In the genomic region with DNA sequence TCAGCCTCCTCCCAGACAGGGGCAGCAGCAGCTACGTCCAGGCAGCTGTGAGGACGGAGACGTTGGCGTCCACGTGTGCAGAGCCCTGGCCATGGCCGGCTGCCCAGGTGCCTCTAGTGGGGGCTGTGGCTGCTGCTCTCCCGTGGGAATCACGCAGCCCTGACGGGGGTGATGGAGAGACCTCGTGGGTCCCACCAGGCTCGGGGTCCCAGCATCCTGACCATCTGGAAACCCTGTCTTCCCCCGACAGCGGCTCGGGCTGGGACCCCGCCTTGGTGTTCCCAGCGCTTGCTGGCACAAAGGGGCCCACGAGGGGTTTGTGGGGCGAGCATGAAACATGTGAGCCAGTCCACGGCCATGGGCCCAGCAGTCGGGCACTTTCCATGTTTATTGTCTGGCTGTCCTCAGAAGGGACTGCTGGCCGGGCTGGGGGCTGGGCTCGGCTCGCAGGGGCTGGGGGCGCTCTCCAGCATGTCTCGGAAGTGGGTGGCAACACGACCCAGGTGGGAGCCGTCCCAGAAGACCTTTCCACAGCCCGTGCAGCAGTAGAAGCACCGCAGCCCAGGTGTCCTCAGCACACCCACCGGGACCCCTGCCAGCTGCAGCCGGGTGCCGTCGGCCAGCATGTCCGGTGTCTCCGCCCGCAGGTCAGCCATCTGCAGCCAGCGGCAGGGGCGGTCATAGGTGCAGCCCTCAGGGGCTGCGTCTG, we compare ENCODE assay signal across 1 cellular context.
A peak's percentile ranks its signal among the peaks of the same experiment; 100 is the strongest.
TF ChIP-seq lines count a peak whose summit lies in the region.

No MANE protein-coding gene starts in this region.

TF ChIP-seq in K562, 482 proteins besides CTCF, POLR2A, EP300 and RAD21:
- TF ChIP-seq DNMT1 (IDR thresholded peaks at IDR 0.05) (no peak), HOXB6 (CRISPR knock-in tag; IDR thresholded peaks at IDR 0.05; ENCODE audit: borderline replicate concordance) (no peak), HMGN3 (IDR thresholded peaks at IDR 0.05; ENCODE audit: borderline replicate concordance, extremely low read depth, insufficient read length, low read depth, low read length) (peak; percentile 18), ZNF584 (CRISPR knock-in tag; IDR thresholded peaks at IDR 0.05; ENCODE audit: low read depth) (no peak), PHB2 (IDR thresholded peaks at IDR 0.05; ENCODE audit: low read depth) (no peak), MTA2 (IDR thresholded peaks at IDR 0.05; ENCODE audit: low read depth) (no peak)
- TF ChIP-seq, protein P1, sequence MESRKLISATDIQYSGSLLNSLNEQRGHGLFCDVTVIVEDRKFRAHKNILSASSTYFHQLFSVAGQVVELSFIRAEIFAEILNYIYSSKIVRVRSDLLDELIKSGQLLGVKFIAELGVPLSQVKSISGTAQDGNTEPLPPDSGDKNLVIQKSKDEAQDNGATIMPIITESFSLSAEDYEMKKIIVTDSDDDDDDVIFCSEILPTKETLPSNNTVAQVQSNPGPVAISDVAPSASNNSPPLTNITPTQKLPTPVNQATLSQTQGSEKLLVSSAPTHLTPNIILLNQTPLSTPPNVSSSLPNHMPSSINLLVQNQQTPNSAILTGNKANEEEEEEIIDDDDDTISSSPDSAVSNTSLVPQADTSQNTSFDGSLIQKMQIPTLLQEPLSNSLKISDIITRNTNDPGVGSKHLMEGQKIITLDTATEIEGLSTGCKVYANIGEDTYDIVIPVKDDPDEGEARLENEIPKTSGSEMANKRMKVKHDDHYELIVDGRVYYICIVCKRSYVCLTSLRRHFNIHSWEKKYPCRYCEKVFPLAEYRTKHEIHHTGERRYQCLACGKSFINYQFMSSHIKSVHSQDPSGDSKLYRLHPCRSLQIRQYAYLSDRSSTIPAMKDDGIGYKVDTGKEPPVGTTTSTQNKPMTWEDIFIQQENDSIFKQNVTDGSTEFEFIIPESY (CRISPR knock-in tag; IDR thresholded peaks at IDR 0.05): 0 out of 2 replicates have a peak, but pooled peaks have one; percentile 1
- TF ChIP-seq, protein P2, sequence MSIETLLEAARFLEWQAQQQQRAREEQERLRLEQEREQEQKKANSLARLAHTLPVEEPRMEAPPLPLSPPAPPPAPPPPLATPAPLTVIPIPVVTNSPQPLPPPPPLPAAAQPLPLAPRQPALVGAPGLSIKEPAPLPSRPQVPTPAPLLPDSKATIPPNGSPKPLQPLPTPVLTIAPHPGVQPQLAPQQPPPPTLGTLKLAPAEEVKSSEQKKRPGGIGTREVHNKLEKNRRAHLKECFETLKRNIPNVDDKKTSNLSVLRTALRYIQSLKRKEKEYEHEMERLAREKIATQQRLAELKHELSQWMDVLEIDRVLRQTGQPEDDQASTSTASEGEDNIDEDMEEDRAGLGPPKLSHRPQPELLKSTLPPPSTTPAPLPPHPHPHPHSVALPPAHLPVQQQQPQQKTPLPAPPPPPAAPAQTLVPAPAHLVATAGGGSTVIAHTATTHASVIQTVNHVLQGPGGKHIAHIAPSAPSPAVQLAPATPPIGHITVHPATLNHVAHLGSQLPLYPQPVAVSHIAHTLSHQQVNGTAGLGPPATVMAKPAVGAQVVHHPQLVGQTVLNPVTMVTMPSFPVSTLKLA (conservative IDR thresholded peaks at IDR 0.05): no peak
- TF ChIP-seq, protein P3, sequence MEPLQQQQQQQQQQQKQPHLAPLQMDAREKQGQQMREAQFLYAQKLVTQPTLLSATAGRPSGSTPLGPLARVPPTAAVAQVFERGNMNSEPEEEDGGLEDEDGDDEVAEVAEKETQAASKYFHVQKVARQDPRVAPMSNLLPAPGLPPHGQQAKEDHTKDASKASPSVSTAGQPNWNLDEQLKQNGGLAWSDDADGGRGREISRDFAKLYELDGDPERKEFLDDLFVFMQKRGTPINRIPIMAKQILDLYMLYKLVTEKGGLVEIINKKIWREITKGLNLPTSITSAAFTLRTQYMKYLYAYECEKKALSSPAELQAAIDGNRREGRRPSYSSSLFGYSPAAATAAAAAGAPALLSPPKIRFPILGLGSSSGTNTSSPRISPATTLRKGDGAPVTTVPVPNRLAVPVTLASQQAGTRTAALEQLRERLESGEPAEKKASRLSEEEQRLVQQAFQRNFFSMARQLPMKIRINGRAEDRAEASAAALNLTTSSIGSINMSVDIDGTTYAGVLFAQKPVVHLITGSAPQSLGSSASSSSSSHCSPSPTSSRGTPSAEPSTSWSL (CRISPR knock-in tag; IDR thresholded peaks at IDR 0.05; ENCODE audit: borderline replicate concordance): no peak
- TF ChIP-seq, protein P4, sequence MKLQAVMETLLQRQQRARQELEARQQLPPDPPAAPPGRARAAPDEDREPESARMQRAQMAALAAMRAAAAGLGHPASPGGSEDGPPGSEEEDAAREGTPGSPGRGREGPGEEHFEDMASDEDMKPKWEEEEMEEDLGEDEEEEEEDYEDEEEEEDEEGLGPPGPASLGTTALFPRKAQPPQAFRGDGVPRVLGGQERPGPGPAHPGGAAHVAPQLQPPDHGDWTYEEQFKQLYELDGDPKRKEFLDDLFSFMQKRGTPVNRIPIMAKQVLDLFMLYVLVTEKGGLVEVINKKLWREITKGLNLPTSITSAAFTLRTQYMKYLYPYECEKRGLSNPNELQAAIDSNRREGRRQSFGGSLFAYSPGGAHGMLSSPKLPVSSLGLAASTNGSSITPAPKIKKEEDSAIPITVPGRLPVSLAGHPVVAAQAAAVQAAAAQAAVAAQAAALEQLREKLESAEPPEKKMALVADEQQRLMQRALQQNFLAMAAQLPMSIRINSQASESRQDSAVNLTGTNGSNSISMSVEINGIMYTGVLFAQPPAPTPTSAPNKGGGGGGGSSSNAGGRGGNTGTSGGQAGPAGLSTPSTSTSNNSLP (IDR thresholded peaks at IDR 0.05; ENCODE audit: borderline replicate concordance, low read depth, low read length): no peak
